Comparison of ENCODE assay signal across 26 cellular contexts in the genomic region with DNA sequence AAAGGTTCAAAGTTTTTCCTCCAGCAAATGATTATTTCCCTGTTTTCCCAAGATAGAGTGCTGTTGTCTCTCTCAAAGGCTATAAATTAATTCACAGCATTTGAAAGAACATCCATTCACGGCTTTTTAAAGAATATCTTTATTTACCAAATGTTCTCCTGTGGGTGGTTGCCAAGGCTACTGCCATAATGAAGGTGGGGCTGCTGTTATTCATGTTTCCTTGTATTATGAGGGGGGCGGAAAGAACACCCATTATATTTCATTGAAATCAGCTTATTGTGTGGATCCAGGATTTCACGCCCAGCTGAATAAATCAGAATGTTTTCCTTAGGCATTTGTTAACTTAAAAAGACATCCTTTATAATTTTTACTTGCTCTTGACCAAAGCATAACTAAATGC. TPM values are rescaled to one million over a fixed set of nuclear protein-coding genes. Genes with fewer than 3 reads are reported as not detected.
A peak's percentile ranks its signal among the peaks of the same experiment; 100 is the strongest.
DNase-seq lines count a peak whose midpoint lies in the region; ATAC-seq and TF ChIP-seq lines count a peak whose summit lies in the region.
"Had no signal": no experiment of that assay in that cellular context is flagged by ENCODE, and none has a peak within 500 bp of the region (broad histone marks: within the 10 kb centered on the region; RNA-seq: fewer than 3 reads in every experiment).

No MANE protein-coding gene starts in this region.

- H2AFZ ChIP-seq in GM23338 = no peak overlapping the region

- CTCF ChIA-PET in WTC11 (lab: Charles Lee) = no interaction called here
- CTCF ChIA-PET in activated naive CD4-positive, alpha-beta T cell treated with anti-CD3 and anti-CD28 coated beads, Interleukin-2, amount 10 ng/mL, durations not matched to agents 7 days and 5 days (lab: Charles Lee) = interaction anchor here (0.8 to 1.5 kb wide), 5 partner anchors 11 to 245 kb away, joined by 3 to 6 read pairs (median 3); a partner anchor contains a TSS

- H3K4me1 Mint-ChIP-seq in GM23338 (peaks cover 5% of the 10 kb centered on the region; the same call in 1 of the 3 replicates), WTC11 (no peaks in the 10 kb centered on the region)
- H3K4me1 Mint-ChIP-seq in activated naive CD4-positive, alpha-beta T cell treated with anti-CD3 and anti-CD28 coated beads, Interleukin-2, amount 10 ng/mL, durations not matched to agents 7 days and 5 days = no peaks in the 10 kb centered on the region
- H3K4me1 Mint-ChIP-seq: activated CD4-positive, alpha-beta T cell treated with anti-CD3 and anti-CD28 coated beads, Interleukin-2, amount 10 ng/mL, durations not matched to agents 24 days and 14 days; CD14-positive monocyte; stimulated activated memory B cell treated with anti-CD40 and anti-IgM and Interleukin-4, amounts not matched to agents 10 μg/mL and 1 μg/mL and 100 μg/mL, for 72 hours had no signal

- TF ChIP-seq POLR2A in gastrocnemius medialis (IDR thresholded peaks at IDR 0.05) = no peak

- ATAC-seq in GM23338 (no peak), WTC11 (no peak), gastrocnemius medialis (peak in 1 of 2 donors; percentile 43)
- ATAC-seq: activated naive CD4-positive, alpha-beta T cell treated with anti-CD3 and anti-CD28 coated beads, Interleukin-2, amount 50 U/mL, for 72 hours; GM12878; stimulated activated memory B cell treated with anti-CD40 and anti-IgM and Interleukin-4, amounts not matched to agents 10 μg/mL and 1 μg/mL and 100 μg/mL, for 72 hours had no signal

- no peaks in the 10 kb centered on the region for H3K9me3 ChIP-seq in gastrocnemius medialis
- H3K9me3 ChIP-seq: ascending aorta, thyroid gland had no signal

- no peaks in the 10 kb centered on the region for H3K4me1 ChIP-seq in GM23338 (ENCODE audit: insufficient read depth)
- peaks cover 5 to 6% of the 10 kb centered on the region in 2 donors for H3K4me1 ChIP-seq in gastrocnemius medialis
- H3K4me1 ChIP-seq: ascending aorta, thyroid gland had no signal

- no peak overlapping the region for H3K4me2 ChIP-seq in GM23338

- H3K79me2 ChIP-seq in GM23338 (replicated peaks; ENCODE audit: insufficient read depth) = no peaks in the 10 kb centered on the region

- H3K9me2 ChIP-seq in GM23338 (ENCODE audit: insufficient read depth) = no peaks in the 10 kb centered on the region

- H3K4me3 ChIP-seq in GM23338 (no peak overlapping the region), gastrocnemius medialis (no peak overlapping the region)
- H3K4me3 ChIP-seq: ascending aorta, GM12878, thyroid gland had no signal

- H3K36me3 ChIP-seq in GM23338 (ENCODE audit: insufficient read depth) = peaks cover 65% of the 10 kb centered on the region
- peaks cover 11 to 84% of the 10 kb centered on the region in 2 donors for H3K36me3 ChIP-seq in gastrocnemius medialis

- H3K27ac Mint-ChIP-seq in GM23338 (no peak overlapping the region), WTC11 (0 out of 2 replicates have a peak overlapping the region, but pooled peaks have one; percentile 23)
- H3K27ac Mint-ChIP-seq in activated naive CD4-positive, alpha-beta T cell treated with anti-CD3 and anti-CD28 coated beads, Interleukin-2, amount 10 ng/mL, durations not matched to agents 7 days and 5 days = no peak overlapping the region
- H3K27ac Mint-ChIP-seq: activated CD4-positive, alpha-beta T cell treated with anti-CD3 and anti-CD28 coated beads, Interleukin-2, amount 10 ng/mL, durations not matched to agents 24 days and 14 days; activated naive CD4-positive, alpha-beta T cell treated with anti-CD3 and anti-CD28 coated beads, Interleukin-2, amount 50 U/mL, for 72 hours; stimulated activated memory B cell treated with anti-CD40 and anti-IgM and Interleukin-4, amounts not matched to agents 10 μg/mL and 1 μg/mL and 100 μg/mL, for 72 hours had no signal

- DNase-seq in GM23338 (ENCODE audit: low spot score) (no peak), WTC11 (ENCODE audit: low spot score) (no peak), gastrocnemius medialis (no peak), NOMO-1 treated with dmso at 0.1 percent for 144 hours (lab: John Stamatoyannopoulos, UW; ENCODE audit: unreplicated experiment) (no peak), NCI-H146 (lab: John Stamatoyannopoulos, UW) (no peak)
- no peak for DNase-seq in stimulated activated CD4-positive, alpha-beta T cell treated with anti-CD3 and anti-CD28 coated beads, Interleukin-12 subunit alpha, Interleukin-12 subunit beta, amount 100 ng/mL, for 4 hours
- no peak for DNase-seq in activated naive CD4-positive, alpha-beta T cell treated with anti-CD3 and anti-CD28 coated beads, Interleukin-2, amount 10 ng/mL, durations not matched to agents 7 days and 5 days
- DNase-seq: activated CD4-positive, alpha-beta T cell treated with anti-CD3 and anti-CD28 coated beads, Interleukin-2, amount 10 ng/mL, durations not matched to agents 24 days and 14 days; Calu3; effector CD4-positive, alpha-beta T cell; foreskin melanocyte; HCEC 1CT; Kasumi-1; MV-4-11; NCI-H1694; NCI-H2227 treated with DMSO at 0.1 percent for 48 hours; NCI-H82; stimulated activated CD4-positive, alpha-beta T cell treated with anti-CD3 and anti-CD28 coated beads, Interleukin-2, amount 100 ng/mL, for 48 hours; thyroid gland had no signal

- POLR2A ChIA-PET in WTC11 (lab: Charles Lee) = no interaction called here

- H3K27me3 Mint-ChIP-seq in GM23338 (ENCODE audit: insufficient read depth, low read depth, poor library complexity) (peaks cover 4% of the 10 kb centered on the region), WTC11 (ENCODE audit: low read depth) (no peaks in the 10 kb centered on the region)
- H3K27me3 Mint-ChIP-seq in activated naive CD4-positive, alpha-beta T cell treated with anti-CD3 and anti-CD28 coated beads, Interleukin-2, amount 10 ng/mL, durations not matched to agents 7 days and 5 days = no peaks in the 10 kb centered on the region
- H3K27me3 Mint-ChIP-seq: activated CD4-positive, alpha-beta T cell treated with anti-CD3 and anti-CD28 coated beads, Interleukin-2, amount 10 ng/mL, durations not matched to agents 24 days and 14 days; stimulated activated memory B cell treated with anti-CD40 and anti-IgM and Interleukin-4, amounts not matched to agents 10 μg/mL and 1 μg/mL and 100 μg/mL, for 72 hours had no signal

- peaks cover 89% of the 10 kb centered on the region for H3K36me3 Mint-ChIP-seq in GM23338 (ENCODE audit: low read depth)
- H3K36me3 Mint-ChIP-seq in WTC11 = peaks cover 66% of the 10 kb centered on the region
- H3K36me3 Mint-ChIP-seq in activated naive CD4-positive, alpha-beta T cell treated with anti-CD3 and anti-CD28 coated beads, Interleukin-2, amount 10 ng/mL, durations not matched to agents 7 days and 5 days = peaks cover 32% of the 10 kb centered on the region
- H3K36me3 Mint-ChIP-seq: activated naive CD4-positive, alpha-beta T cell treated with anti-CD3 and anti-CD28 coated beads, Interleukin-2, amount 50 U/mL, for 72 hours had no signal

- in situ Hi-C loops in gastrocnemius medialis (cut with MboI; ENCODE audit: low sequenced_read_pairs in 4 of 4) = loop anchor here in 1 of 4 donors (25.0 kb wide), 1 partner anchor 383 kb away; a partner anchor contains a TSS

- no peak overlapping the region for H3K4me3 Mint-ChIP-seq in GM23338
- H3K4me3 Mint-ChIP-seq in WTC11 = no peak overlapping the region
- no peak overlapping the region for H3K4me3 Mint-ChIP-seq in activated naive CD4-positive, alpha-beta T cell treated with anti-CD3 and anti-CD28 coated beads, Interleukin-2, amount 10 ng/mL, durations not matched to agents 7 days and 5 days
- H3K4me3 Mint-ChIP-seq: activated CD4-positive, alpha-beta T cell treated with anti-CD3 and anti-CD28 coated beads, Interleukin-2, amount 10 ng/mL, durations not matched to agents 24 days and 14 days; CD14-positive monocyte; stimulated activated memory B cell treated with anti-CD40 and anti-IgM and Interleukin-4, amounts not matched to agents 10 μg/mL and 1 μg/mL and 100 μg/mL, for 72 hours had no signal

- H3K27me3 ChIP-seq in GM23338 (ENCODE audit: insufficient read depth) (no peaks in the 10 kb centered on the region), layer of hippocampus (ENCODE audit: control insufficient read depth, insufficient read depth, low read length) (no peaks in the 10 kb centered on the region), gastrocnemius medialis (no peaks in the 10 kb centered on the region)
- H3K27me3 ChIP-seq: ascending aorta, thyroid gland had no signal

- intact Hi-C loops in gastrocnemius medialis (cut with DNase I; ENCODE audit: low total_unique reads) = no loop called here

- TF ChIP-seq CTCF in GM23338 (conservative IDR thresholded peaks at IDR 0.05; ENCODE audit: low read depth in 2 of 2) (no peak), WTC11 (IDR thresholded peaks at IDR 0.05) (no peak), gastrocnemius medialis (IDR thresholded peaks at IDR 0.05 in 4 of 5, conservative IDR thresholded peaks at IDR 0.05 in 1 of 5) (no peak)

- H3K9me3 Mint-ChIP-seq in GM23338 (no peaks in the 10 kb centered on the region), WTC11 (no peaks in the 10 kb centered on the region)
- no peaks in the 10 kb centered on the region for H3K9me3 Mint-ChIP-seq in activated naive CD4-positive, alpha-beta T cell treated with anti-CD3 and anti-CD28 coated beads, Interleukin-2, amount 10 ng/mL, durations not matched to agents 7 days and 5 days
- H3K9me3 Mint-ChIP-seq: activated CD4-positive, alpha-beta T cell treated with anti-CD3 and anti-CD28 coated beads, Interleukin-2, amount 10 ng/mL, durations not matched to agents 24 days and 14 days; activated naive CD4-positive, alpha-beta T cell treated with anti-CD3 and anti-CD28 coated beads, Interleukin-2, amount 50 U/mL, for 72 hours; CD14-positive monocyte; stimulated activated memory B cell treated with anti-CD40 and anti-IgM and Interleukin-4, amounts not matched to agents 10 μg/mL and 1 μg/mL and 100 μg/mL, for 72 hours had no signal

- H3K27ac ChIP-seq in GM23338 (ENCODE audit: low read depth) (peak overlapping the region; percentile 84; the same call in 1 of the 2 replicates), layer of hippocampus (ENCODE audit: low read depth, low read length) (peak overlapping the region; percentile 58), gastrocnemius medialis (peak overlapping the region; percentile 40 to 74 (median 48))
- H3K27ac ChIP-seq: thyroid gland, VCaP had no signal

- H4K20me1 ChIP-seq in GM23338 (replicated peaks; ENCODE audit: insufficient read depth) = peaks cover 6% of the 10 kb centered on the region

- H3F3A ChIP-seq in GM23338 (replicated peaks; ENCODE audit: low read depth) = peaks cover 12% of the 10 kb centered on the region

TF ChIP-seq in GM23338, 12 proteins besides CTCF, POLR2A, EP300 and RAD21 (continues in another document):
- TF ChIP-seq CREB1 (CRISPR knock-in tag; IDR thresholded peaks at IDR 0.05; ENCODE audit: low read depth) = no peak
- TF ChIP-seq ZNF114 (CRISPR knock-in tag; IDR thresholded peaks at IDR 0.05) = no peak

TF ChIP-seq in WTC11, 78 proteins besides CTCF, POLR2A, EP300 and RAD21 (continues in another document):
- no peak for TF ChIP-seq SMAD3 (CRISPR knock-in tag; IDR thresholded peaks at IDR 0.05; ENCODE audit: borderline replicate concordance)
- no peak for TF ChIP-seq ZNF138 (CRISPR knock-in tag; conservative IDR thresholded peaks at IDR 0.05)

RNA-seq across cellular contexts. Expression of a gene that starts 10.1 kb away (rescaled TPM):
- total RNA-seq in GM23338 (2014; rRNA removed; shearing (Covaris generic)) = 249 and 294 TPM in 2 replicates
- polyA plus RNA-seq in GM23338 (2016; fragmentation: Nextera tagmentation; extraction: Ambion mirVana) = 1,410 and 1,412 TPM in 2 replicates
- total RNA-seq in WTC11 (2021) = 190 to 199 TPM (median 192 TPM) in 3 replicates
- 100 to 1,000 TPM; 180 to 244 (median 208) TPM for total RNA-seq in gastrocnemius medialis
